Comparison of ENCODE assay signal across 10 cellular contexts in genomic region chr5:154529282-154529681, GRCh38. TPM values are rescaled to one million over a fixed set of nuclear protein-coding genes. Genes with fewer than 3 reads are reported as not detected.
"Had no signal": no experiment of that assay in that cellular context is flagged by ENCODE, and none has a peak within 500 bp of the region (broad histone marks: within the 10 kb centered on the region; RNA-seq: fewer than 3 reads in every experiment).

No MANE protein-coding gene starts in this region.

- H3K27ac ChIP-seq: HL-60, KMS-11 had no signal

- ATAC-seq: HepG2 had no signal

- FAIRE-seq: HepG2, HTR-8/SVneo had no signal

- H3K4me2 ChIP-seq: KMS-11 had no signal

- DNase-seq: IMR-90, KBM-7, KG1 had no signal

- H3K9ac ChIP-seq: KMS-11 had no signal

RNA-seq across cellular contexts. Expression of gene HAND1, which starts 51.3 kb away (rescaled TPM):
- total RNA-seq: HepG2, HT-29, HT1080, IMR-90 had no signal
- polyA plus RNA-seq: HepG2, IgD-negative memory B cell, IMR-90 had no signal
